Comparison of ENCODE assay signal across 21 cellular contexts in genomic region chr1:86151427-86151826, GRCh38. TPM values are rescaled to one million over a fixed set of nuclear protein-coding genes. Genes with fewer than 3 reads are reported as not detected.
DNase-seq lines count a peak whose midpoint lies in the region; ATAC-seq, FAIRE-seq and TF ChIP-seq lines count a peak whose summit lies in the region.
"Had no signal": no experiment of that assay in that cellular context is flagged by ENCODE, and none has a peak within 500 bp of the region (broad histone marks: within the 10 kb centered on the region; RNA-seq: fewer than 3 reads in every experiment).

No MANE protein-coding gene starts in this region.

- H3K27ac ChIP-seq in PC-3 (ENCODE audit: low read length): no peak overlapping the region
- H3K27ac ChIP-seq: breast epithelium, left ventricle myocardium inferior, neutrophil, right atrium auricular region, thoracic aorta had no signal

- H4K20me1 ChIP-seq in PC-3 (ENCODE audit: low read length): no peaks in the 10 kb centered on the region

- H3K9ac ChIP-seq in PC-3 (ENCODE audit: low read length): no peak overlapping the region

- FAIRE-seq in H54 (lab: Jason Lieb, UNC): no peak

- intact Hi-C loops in PC-3 (cut with micrococcal nuclease): no loop called here

- POLR2A ChIA-PET in PC-3 (lab: Charles Lee; ENCODE audit: unreplicated experiment): no interaction called here

- CTCF ChIA-PET in PC-3 (lab: Charles Lee): no interaction called here

- no peak overlapping the region for H2AFZ ChIP-seq in PC-3 (ENCODE audit: low read length)

- no peaks in the 10 kb centered on the region for H3K79me2 ChIP-seq in PC-3 (ENCODE audit: low read length)

- no peak overlapping the region for H3K4me3 ChIP-seq in PC-3 (ENCODE audit: low read length)
- H3K4me3 ChIP-seq: breast epithelium, HAP-1, left ventricle myocardium inferior, mucosa of descending colon, right atrium auricular region, thoracic aorta had no signal

- H3K9me3 ChIP-seq in PC-3 (ENCODE audit: low read length): no peaks in the 10 kb centered on the region
- H3K9me3 ChIP-seq: breast epithelium, HAP-1, left ventricle myocardium inferior, mucosa of descending colon, neutrophil, right atrium auricular region, thoracic aorta had no signal

- peaks cover 39% of the 10 kb centered on the region for H3K27me3 ChIP-seq in PC-3 (ENCODE audit: low read length)
- H3K27me3 ChIP-seq: right atrium auricular region had no signal

- no peak for TF ChIP-seq CTCF in PC-3 (conservative IDR thresholded peaks at IDR 0.05; ENCODE audit: low read depth, low read length)

- no peak overlapping the region for H3K4me2 ChIP-seq in PC-3 (ENCODE audit: low read length)

- H3K9me2 ChIP-seq in PC-3 (replicated peaks; ENCODE audit: low read length): no peaks in the 10 kb centered on the region

- no peaks in the 10 kb centered on the region for H3K36me3 ChIP-seq in PC-3 (ENCODE audit: low read depth, low read length)
- H3K36me3 ChIP-seq: breast epithelium, HAP-1, left ventricle myocardium inferior, neutrophil, right atrium auricular region, thoracic aorta had no signal

- no peak for ATAC-seq in PC-3
- ATAC-seq: mucosa of descending colon; stimulated activated effector memory CD8-positive, alpha-beta T cell treated with anti-CD3 and anti-CD28 coated beads, Interleukin-12 subunit alpha, Interleukin-12 subunit beta, amount 100 ng/mL, for 72 hours had no signal

- TF ChIP-seq POLR2A in H54 (IDR thresholded peaks at IDR 0.05; ENCODE audit: low read depth, low read length): no peak

- BruUV-seq in PC-3 (replicated peaks; lab: Mats Ljungman, UMichigan): no TSS peak

- peak; percentile 78 for DNase-seq in EH (ENCODE audit: low read depth)
- peak; percentile 41 for DNase-seq in NCI-H226
- DNase-seq in dedifferentiated amniotic fluid mesenchymal stem cell (ENCODE audit: extremely low spot score): peak; percentile 41
- peak; percentile 65 for DNase-seq in non-pigmented ciliary epithelial cell (ENCODE audit: low read depth)
- DNase-seq in H54 (ENCODE audit: insufficient read length, low spot score): no peak
- DNase-seq in PC-3: no peak
- no peak for DNase-seq in NCI-H345 (lab: John Stamatoyannopoulos, UW)
- DNase-seq in anterior cingulate cortex (lab: John Stamatoyannopoulos, UW): no peak
- DNase-seq: activated naive CD8-positive, alpha-beta T cell treated with anti-CD3 and anti-CD28 coated beads for 36 hours; COR-L47; left ventricle myocardium inferior; mucosa of descending colon; MV-4-11; NCI-H1930 had no signal

- no peaks in the 10 kb centered on the region for H3F3A ChIP-seq in PC-3 (ENCODE audit: low read length, unreplicated experiment)

- peaks cover 9% of the 10 kb centered on the region for H3K4me1 ChIP-seq in PC-3 (ENCODE audit: insufficient read depth, low read length)

RNA-seq across cellular contexts. Expression of gene COL24A1, which starts 5.1 kb away (rescaled TPM):
- 0.07 and 0.17 TPM in 2 replicates for total RNA-seq in PC-3 (2014; rRNA removed)
- total RNA-seq: activated CD8-positive, alpha-beta memory T cell treated with anti-CD3 and anti-CD28 coated beads for 36 hours; activated naive CD8-positive, alpha-beta T cell treated with anti-CD3 and anti-CD28 coated beads for 36 hours had no signal

Comparison
In these comparisons a context has a peak if more than half of its experiments do, and no peak if none do; other contexts are left out.
1. DNase-seq: peak in EH (single experiment), NCI-H226 (single experiment), dedifferentiated amniotic fluid mesenchymal stem cell (single experiment) and non-pigmented ciliary epithelial cell (single experiment); none in H54 (single experiment), PC-3 (single experiment), NCI-H345 (single experiment) and anterior cingulate cortex (0 of 58).